Comparison of ENCODE assay signal across 1 cellular context in genomic region chr18:36176177-36176584, GRCh38.
TF ChIP-seq lines count a peak whose summit lies in the region.

No MANE protein-coding gene starts in this region.

TF ChIP-seq in endothelial cell of umbilical vein, 7 proteins besides CTCF, POLR2A, EP300 and RAD21:
- TF ChIP-seq FOS (IDR thresholded peaks at IDR 0.05; ENCODE audit: borderline replicate concordance, insufficient read depth, low read length), result no peak
- no peak for TF ChIP-seq JUN (IDR thresholded peaks at IDR 0.05; ENCODE audit: borderline replicate concordance, insufficient read depth, insufficient read length, low read depth)
- TF ChIP-seq GATA2 (IDR thresholded peaks at IDR 0.05; ENCODE audit: insufficient read depth, insufficient read length, low read depth, low read length), result no peak
- TF ChIP-seq MAX (IDR thresholded peaks at IDR 0.05; ENCODE audit: insufficient read depth, insufficient read length), result no peak
- TF ChIP-seq EZH2 (IDR thresholded peaks at IDR 0.05; ENCODE audit: borderline replicate concordance, low read depth, low read length, severe bottlenecking), result no peak
- TF ChIP-seq POLR2AphosphoS5 (IDR thresholded peaks at IDR 0.05; ENCODE audit: insufficient read depth, low read depth, low read length), result no peak
- no peak for TF ChIP-seq MYC (IDR thresholded peaks at IDR 0.05; ENCODE audit: low read depth, low read length)
